1 cellular context compared by ENCODE assay signal in the genomic region with DNA sequence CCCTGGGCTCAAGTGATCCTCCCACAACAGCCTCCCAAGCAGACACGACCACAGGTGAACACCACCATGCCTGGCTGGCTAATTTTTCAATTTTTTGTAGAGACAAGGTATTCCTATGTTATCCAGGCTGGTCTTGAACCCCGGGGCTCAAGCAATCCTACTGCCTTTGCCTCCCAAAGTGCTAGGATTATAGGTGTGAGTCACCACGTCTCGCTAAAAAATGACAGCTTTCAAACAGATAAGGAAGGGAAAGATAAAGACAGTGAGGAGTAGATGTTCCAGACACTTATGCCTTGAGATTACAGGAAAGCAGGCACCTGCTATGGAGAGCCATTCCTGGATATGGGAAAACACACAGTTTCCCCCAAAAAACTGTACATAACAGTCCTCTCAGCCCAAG.
TF ChIP-seq lines count a peak whose summit lies in the region.

No MANE protein-coding gene starts in this region.

TF ChIP-seq in K562, 482 proteins besides CTCF, POLR2A, EP300 and RAD21 (continued from another document):
- TF ChIP-seq, protein P1, sequence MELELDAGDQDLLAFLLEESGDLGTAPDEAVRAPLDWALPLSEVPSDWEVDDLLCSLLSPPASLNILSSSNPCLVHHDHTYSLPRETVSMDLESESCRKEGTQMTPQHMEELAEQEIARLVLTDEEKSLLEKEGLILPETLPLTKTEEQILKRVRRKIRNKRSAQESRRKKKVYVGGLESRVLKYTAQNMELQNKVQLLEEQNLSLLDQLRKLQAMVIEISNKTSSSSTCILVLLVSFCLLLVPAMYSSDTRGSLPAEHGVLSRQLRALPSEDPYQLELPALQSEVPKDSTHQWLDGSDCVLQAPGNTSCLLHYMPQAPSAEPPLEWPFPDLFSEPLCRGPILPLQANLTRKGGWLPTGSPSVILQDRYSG (tag; conservative IDR thresholded peaks at IDR 0.05; ENCODE audit: low read depth), result no peak
- TF ChIP-seq SMARCA4 (IDR thresholded peaks at IDR 0.05), result 0 out of 2 replicates have a peak, but pooled peaks have one; percentile 20
- no peak for TF ChIP-seq RFX5 (IDR thresholded peaks at IDR 0.05; ENCODE audit: low read depth, low read length)
- peak; percentile 44 for TF ChIP-seq MEIS2 (IDR thresholded peaks at IDR 0.05; ENCODE audit: partially characterized antibody)
- TF ChIP-seq, protein P2, sequence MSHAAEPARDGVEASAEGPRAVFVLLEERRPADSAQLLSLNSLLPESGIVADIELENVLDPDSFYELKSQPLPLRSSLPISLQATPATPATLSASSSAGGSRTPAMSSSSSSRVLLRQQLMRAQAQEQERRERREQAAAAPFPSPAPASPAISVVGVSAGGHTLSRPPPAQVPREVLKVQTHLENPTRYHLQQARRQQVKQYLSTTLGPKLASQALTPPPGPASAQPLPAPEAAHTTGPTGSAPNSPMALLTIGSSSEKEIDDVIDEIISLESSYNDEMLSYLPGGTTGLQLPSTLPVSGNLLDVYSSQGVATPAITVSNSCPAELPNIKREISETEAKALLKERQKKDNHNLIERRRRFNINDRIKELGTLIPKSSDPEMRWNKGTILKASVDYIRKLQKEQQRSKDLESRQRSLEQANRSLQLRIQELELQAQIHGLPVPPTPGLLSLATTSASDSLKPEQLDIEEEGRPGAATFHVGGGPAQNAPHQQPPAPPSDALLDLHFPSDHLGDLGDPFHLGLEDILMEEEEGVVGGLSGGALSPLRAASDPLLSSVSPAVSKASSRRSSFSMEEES (CRISPR knock-in tag; IDR thresholded peaks at IDR 0.05), result no peak
- TF ChIP-seq PHB (CRISPR knock-in tag; IDR thresholded peaks at IDR 0.05), result no peak
- peak; percentile 66; the same call in 1 of the 2 replicates for TF ChIP-seq JUND (IDR thresholded peaks at IDR 0.05; ENCODE audit: borderline replicate concordance, low read depth, low read length)
- TF ChIP-seq JUND (tag; IDR thresholded peaks at IDR 0.05; ENCODE audit: borderline replicate concordance, low read depth, low read length), result peak; percentile 42; the same call in 1 of the 3 replicates
- TF ChIP-seq FOSL1 (tag; conservative IDR thresholded peaks at IDR 0.05), result peak; percentile 79
- TF ChIP-seq SMARCE1 (IDR thresholded peaks at IDR 0.05), result peak; percentile 21; the same call in 1 of the 2 replicates
- no peak for TF ChIP-seq MTF1 (CRISPR knock-in tag; IDR thresholded peaks at IDR 0.05; ENCODE audit: borderline replicate concordance)
- peak; percentile 49; the same call in 1 of the 2 replicates for TF ChIP-seq ARID1B (IDR thresholded peaks at IDR 0.05)
